19 cellular contexts compared by ENCODE assay signal in the genomic region with DNA sequence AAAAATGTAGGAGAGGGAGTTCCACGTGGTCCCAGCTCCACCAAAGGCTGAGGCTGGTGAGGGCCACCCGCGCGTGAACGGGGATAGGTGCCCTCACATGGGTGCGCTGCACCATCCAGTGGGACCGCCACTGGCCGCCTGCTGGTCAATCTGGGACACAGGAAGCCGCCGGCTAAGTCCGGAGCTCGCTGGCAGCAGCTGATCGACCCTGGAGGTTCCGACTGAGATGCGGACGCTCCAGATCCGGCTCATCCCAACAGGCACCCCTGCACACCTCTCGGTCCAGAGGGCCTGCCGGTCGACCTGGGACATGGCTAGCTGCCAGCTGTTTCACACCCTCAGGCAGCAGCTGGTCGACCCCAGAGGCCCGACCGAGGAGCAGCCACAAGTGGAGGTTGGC.
DNase-seq lines count a peak whose midpoint lies in the region; ATAC-seq, FAIRE-seq and TF ChIP-seq lines count a peak whose summit lies in the region.
"Had no signal": no experiment of that assay in that cellular context is flagged by ENCODE, and none has a peak within 500 bp of the region (broad histone marks: within the 10 kb centered on the region; RNA-seq: fewer than 3 reads in every experiment).

No MANE protein-coding gene starts in this region.

- FAIRE-seq in H1 (lab: Jason Lieb, UNC) = peak; percentile 77
- FAIRE-seq: A549, GM12878, HepG2 had no signal

- no peak overlapping the region for H2BK15ac ChIP-seq in H1 (ENCODE audit: low read length)
- H2BK15ac ChIP-seq in neuronal stem cell (ENCODE audit: low read length) = peak overlapping the region; percentile 49

- H3K36me3 ChIP-seq in A673 (ENCODE audit: insufficient read depth, low read length, poor library complexity, severe bottlenecking) (no peaks in the 10 kb centered on the region), SK-N-MC (ENCODE audit: insufficient read depth, low read length) (no peaks in the 10 kb centered on the region), H1 (ENCODE audit: control insufficient read depth in 2 of 4, insufficient read depth in 4 of 4, low read length in 3 of 4) (no peaks in the 10 kb centered on the region), neuronal stem cell (replicated peaks in 1 of 2; ENCODE audit: control insufficient read depth in 2 of 2, insufficient read depth in 2 of 2, low read length in 2 of 2) (no peaks in the 10 kb centered on the region)
- H3K36me3 ChIP-seq: BLaER1 had no signal

- H4K5ac ChIP-seq in H1 (ENCODE audit: insufficient read length, low read depth, low read length) = no peak overlapping the region

- no peak overlapping the region for H2BK20ac ChIP-seq in H1 (ENCODE audit: low read length)

- H3K79me1 ChIP-seq in H1 (ENCODE audit: low read depth, low read length) (no peaks in the 10 kb centered on the region), neuronal stem cell (ENCODE audit: low read depth, low read length) (peaks cover 2% of the 10 kb centered on the region)

- H3K4me3 ChIP-seq in A673 (ENCODE audit: low read depth, low read length, poor library complexity, severe bottlenecking) (no peak overlapping the region), SK-N-MC (no peak overlapping the region), H1 (ENCODE audit: extremely low read depth in 1 of 4, insufficient read depth in 2 of 4, low read depth in 3 of 4, low read length in 4 of 4) (no peak overlapping the region), neuronal stem cell (ENCODE audit: low read length in 2 of 2) (no peak overlapping the region)
- H3K4me3 ChIP-seq: A549, BLaER1, GM12878 had no signal

- H3K18ac ChIP-seq in H1 (ENCODE audit: extremely low read depth, low read length) (no peak overlapping the region), neuronal stem cell (ENCODE audit: low read length) (no peak overlapping the region)

- no peak overlapping the region for H2AK5ac ChIP-seq in H1 (ENCODE audit: low read depth, low read length)
- peak overlapping the region; percentile 47 for H2AK5ac ChIP-seq in neuronal stem cell (ENCODE audit: low read depth, low read length)

- intact Hi-C loops in A673 (cut with micrococcal nuclease; ENCODE audit: unreplicated experiment) = loop anchor here (10.0 kb wide), 1 partner anchor 1567 kb away; no protein-coding TSS in a partner anchor

- no peaks in the 10 kb centered on the region for H3K27me3 ChIP-seq in A673 (replicated peaks; ENCODE audit: insufficient read depth, low read depth, low read length, poor library complexity)
- no peaks in the 10 kb centered on the region for H3K27me3 ChIP-seq in H1 (replicated peaks in 1 of 4; ENCODE audit: control insufficient read depth in 3 of 4, extremely low read depth in 1 of 4, insufficient read depth in 3 of 4, low read length in 3 of 4)
- H3K27me3 ChIP-seq in neuronal stem cell (ENCODE audit: control insufficient read depth in 3 of 3, insufficient read depth in 3 of 3, low read depth in 1 of 3, low read length in 3 of 3) = no peaks in the 10 kb centered on the region
- H3K27me3 ChIP-seq: BLaER1 had no signal

- no peak overlapping the region for H3K56ac ChIP-seq in H1 (replicated peaks; ENCODE audit: insufficient read length, low read depth, low read length)

- TF ChIP-seq EP300 in H1 (IDR thresholded peaks at IDR 0.05; ENCODE audit: borderline replicate concordance in 1 of 2, low read depth in 2 of 2, low read length in 2 of 2) = no peak

- no TSS peak for BruUV-seq in A673 (replicated peaks; lab: Mats Ljungman, UMichigan)

- no peak for TF ChIP-seq CTCF in A673 (conservative IDR thresholded peaks at IDR 0.05; ENCODE audit: low read depth, low read length)
- no peak for TF ChIP-seq CTCF in H1 (IDR thresholded peaks at IDR 0.05; ENCODE audit: control extremely low read depth in 1 of 3, insufficient read depth in 1 of 3, low read depth in 1 of 3, low read length in 3 of 3)

- H3K23me2 ChIP-seq in H1 (ENCODE audit: low read depth, low read length) = no peaks in the 10 kb centered on the region

- no peak for TF ChIP-seq POLR2A in H1 (IDR thresholded peaks at IDR 0.05; ENCODE audit: control extremely low read depth in 1 of 2, low read depth in 2 of 2, low read length in 2 of 2)

- peak overlapping the region; percentile 85 for H3K27ac ChIP-seq in A673 (ENCODE audit: low read depth, low read length, poor library complexity, severe bottlenecking)
- peak overlapping the region; percentile 95 for H3K27ac ChIP-seq in SK-N-MC
- no peak overlapping the region for H3K27ac ChIP-seq in H1 (ENCODE audit: low read depth, low read length)
- no peak overlapping the region for H3K27ac ChIP-seq in neuronal stem cell (replicated peaks; ENCODE audit: low read length)
- H3K27ac ChIP-seq: 22Rv1, A549, BLaER1 had no signal

- H4K91ac ChIP-seq in H1 (replicated peaks; ENCODE audit: insufficient read length, low read length) (no peak overlapping the region), neuronal stem cell (ENCODE audit: low read depth, low read length, poor library complexity) (no peak overlapping the region)

- H3K4me2 ChIP-seq in H1 (ENCODE audit: insufficient read depth in 1 of 2, low read depth in 2 of 2, low read length in 2 of 2) = no peak overlapping the region
- no peak overlapping the region for H3K4me2 ChIP-seq in neuronal stem cell (ENCODE audit: insufficient read depth, low read length, poor library complexity, severe bottlenecking)
- H3K4me2 ChIP-seq: A549, BLaER1 had no signal

- H3K9ac ChIP-seq in SK-N-MC (ENCODE audit: insufficient read length) = peak overlapping the region; percentile 4
- H3K9ac ChIP-seq in H1 (replicated peaks in 1 of 4; ENCODE audit: extremely low read depth in 1 of 4, low read depth in 3 of 4, low read length in 3 of 4) = no peak overlapping the region
- H3K9ac ChIP-seq in neuronal stem cell (ENCODE audit: low read depth, low read length, poor library complexity) = peak overlapping the region; percentile 21
- H3K9ac ChIP-seq: BLaER1 had no signal

- H3K9me3 ChIP-seq in A673 (ENCODE audit: low read depth, low read length, poor library complexity, severe bottlenecking) (no peaks in the 10 kb centered on the region), SK-N-MC (ENCODE audit: low read depth, low read length) (0 out of 2 replicates have a peak, but pooled peaks cover 2% of the 10 kb centered on the region), H1 (ENCODE audit: insufficient read depth in 2 of 2, low read depth in 1 of 2, low read length in 1 of 2) (peaks cover 0 to 19% of the 10 kb centered on the region in 2 experiments; a peak in 1 of 4 replicates), neuronal stem cell (replicated peaks in 1 of 2; ENCODE audit: control insufficient read depth in 2 of 2, insufficient read depth in 1 of 2, low read depth in 1 of 2, low read length in 2 of 2) (no peaks in the 10 kb centered on the region)

- H3K14ac ChIP-seq in H1 (ENCODE audit: insufficient read length) (no peak overlapping the region), neuronal stem cell (ENCODE audit: low read length) (no peak overlapping the region)

- CTCF ChIA-PET in A673 (lab: Charles Lee) (no interaction called here), H1 (lab: Charles Lee; ENCODE audit: partially characterized antibody) (interaction anchor here (0.9 kb wide), 1 partner anchor 433 kb away, joined by 3 read pairs; no protein-coding TSS in a partner anchor)

- no peak for ATAC-seq in GM18861 (IDR thresholded peaks at IDR 0.05; ENCODE audit: unreplicated experiment)
- ATAC-seq: A549, GM12878, HepG2 had no signal

- H4K8ac ChIP-seq in H1 (ENCODE audit: extremely low read depth, insufficient read depth, low read length) (no peak overlapping the region), neuronal stem cell (ENCODE audit: low read depth, low read length) (peak overlapping the region; percentile 65)

- no peaks in the 10 kb centered on the region for H4K20me1 ChIP-seq in H1 (replicated peaks in 1 of 2; ENCODE audit: control insufficient read depth in 1 of 2, insufficient read depth in 2 of 2, low read length in 2 of 2)
- H4K20me1 ChIP-seq: BLaER1 had no signal

- H2BK5ac ChIP-seq in H1 (ENCODE audit: low read depth, low read length) (no peak overlapping the region), neuronal stem cell (ENCODE audit: low read length) (no peak overlapping the region)

- H2BK120ac ChIP-seq in H1 (replicated peaks; ENCODE audit: low read depth, low read length) (no peak overlapping the region), neuronal stem cell (ENCODE audit: low read depth, low read length) (no peak overlapping the region)

- H3K79me2 ChIP-seq in H1 (ENCODE audit: control insufficient read depth in 1 of 2, insufficient read depth in 2 of 2, low read length in 2 of 2) = no peaks in the 10 kb centered on the region

- no peak overlapping the region for H3K23ac ChIP-seq in H1 (ENCODE audit: insufficient read length)
- H3K23ac ChIP-seq in neuronal stem cell (ENCODE audit: low read depth, low read length, poor library complexity) = peak overlapping the region; percentile 49

- POLR2A ChIA-PET in A673 (lab: Charles Lee; ENCODE audit: low non-redundant PET) (no interaction called here), H1 (lab: Charles Lee; ENCODE audit: partially characterized antibody) (no interaction called here)

- 81% methylated on average over 22 of the region's 23 CpGs; no CpG with 5 or more reads in 1 of the 2 experiments for WGBS in H1 (ENCODE audit: extremely low coverage in 1 of 2, insufficient coverage in 1 of 2, insufficient read length in 1 of 2, insufficient replicate concordance in 2 of 2, low coverage in 1 of 2, low lambda C conversion rate in 2 of 2, missing lambda C conversion rate in 1 of 2), 2 experiments
- no CpG with 5 or more reads among the region's 23 CpGs for WGBS in neuronal stem cell (ENCODE audit: extremely low coverage in 2 of 2, insufficient read length in 2 of 2, insufficient replicate concordance in 1 of 2), 2 donors

- no peak for TF ChIP-seq RAD21 in H1 (IDR thresholded peaks at IDR 0.05 in 1 of 2, conservative IDR thresholded peaks at IDR 0.05 in 1 of 2; ENCODE audit: low read depth in 2 of 2, low read length in 2 of 2)

- H3K4ac ChIP-seq in H1 (replicated peaks; ENCODE audit: insufficient read length, low read depth, low read length) (no peak overlapping the region), neuronal stem cell (ENCODE audit: low read length) (no peak overlapping the region)

- H2AFZ ChIP-seq in H1 (ENCODE audit: low read length) (no peak overlapping the region), neuronal stem cell (ENCODE audit: low read length) (no peak overlapping the region)

- no peak overlapping the region for H2BK12ac ChIP-seq in H1 (ENCODE audit: low read depth, low read length)
- no peak overlapping the region for H2BK12ac ChIP-seq in neuronal stem cell (ENCODE audit: low read length)

- DNase-seq in A673 (ENCODE audit: low spot score) (no peak), SK-N-MC (ENCODE audit: low read depth, low spot score) (no peak), H1 (ENCODE audit: low read depth in 1 of 2, low spot score in 2 of 2) (no peak), neuronal stem cell (ENCODE audit: low spot score) (no peak), DMS153 treated with DMSO at 0.1 percent for 48 hours (lab: John Stamatoyannopoulos, UW; ENCODE audit: unreplicated experiment) (no peak), kidney tubule cell (ENCODE audit: low spot score) (no peak), NCI-H2227 (lab: John Stamatoyannopoulos, UW; ENCODE audit: unreplicated experiment) (no peak)
- DNase-seq: CD4-positive, alpha-beta memory T cell; DMS153; DND-41; EL; GOT3; H9 had no signal

- peaks cover 7% of the 10 kb centered on the region for H3K4me1 ChIP-seq in A673 (ENCODE audit: insufficient read depth, low read length, poor library complexity, severe bottlenecking)
- no peaks in the 10 kb centered on the region for H3K4me1 ChIP-seq in H1 (replicated peaks in 1 of 4; ENCODE audit: control insufficient read depth in 3 of 4, insufficient read depth in 4 of 4, low read length in 3 of 4)
- no peaks in the 10 kb centered on the region for H3K4me1 ChIP-seq in neuronal stem cell (ENCODE audit: control insufficient read depth in 2 of 2, insufficient read depth in 1 of 2, low read depth in 1 of 2, low read length in 2 of 2)
- H3K4me1 ChIP-seq: A549 had no signal

Comparison
In these comparisons a context has a peak if more than half of its experiments do, and no peak if none do; other contexts are left out.
1. H3K27ac ChIP-seq: peak in A673 (single experiment) and SK-N-MC (single experiment); none in H1 (single experiment) and neuronal stem cell (single experiment).
2. H3K9ac ChIP-seq: peak in SK-N-MC (single experiment) and neuronal stem cell (single experiment); none in H1 (0 of 4).